1 cellular context compared by ENCODE assay signal in genomic region chr1:201059401-201059800, GRCh38.
TF ChIP-seq lines count a peak whose summit lies in the region.

No MANE protein-coding gene starts in this region.

TF ChIP-seq in H1, 55 proteins besides CTCF, POLR2A, EP300 and RAD21:
- TF ChIP-seq ATF3 (IDR thresholded peaks at IDR 0.05; ENCODE audit: insufficient read depth, low read depth, low read length) (no peak), JUND (IDR thresholded peaks at IDR 0.05; ENCODE audit: low read length) (no peak), SIN3A (conservative IDR thresholded peaks at IDR 0.05 in 1 of 2, IDR thresholded peaks at IDR 0.05 in 1 of 2; ENCODE audit: low read depth in 1 of 2, low read length in 2 of 2) (no peak), CHD7 (IDR thresholded peaks at IDR 0.05; ENCODE audit: insufficient replicate concordance, low read length) (no peak), KDM5A (IDR thresholded peaks at IDR 0.05; ENCODE audit: low read length) (no peak), EGR1 (IDR thresholded peaks at IDR 0.05; ENCODE audit: borderline replicate concordance, low read depth, low read length) (no peak), E2F6 (IDR thresholded peaks at IDR 0.05) (no peak), CHD2 (IDR thresholded peaks at IDR 0.05; ENCODE audit: low read length) (no peak), USF2 (IDR thresholded peaks at IDR 0.05; ENCODE audit: low read length) (no peak), RFX5 (IDR thresholded peaks at IDR 0.05; ENCODE audit: borderline replicate concordance, low read depth, low read length) (no peak), TBP (IDR thresholded peaks at IDR 0.05; ENCODE audit: low read depth, low read length) (no peak), RXRA (IDR thresholded peaks at IDR 0.05; ENCODE audit: insufficient read depth, low read depth, low read length) (no peak)
